Comparison of ENCODE assay signal across 28 cellular contexts in the genomic region with DNA sequence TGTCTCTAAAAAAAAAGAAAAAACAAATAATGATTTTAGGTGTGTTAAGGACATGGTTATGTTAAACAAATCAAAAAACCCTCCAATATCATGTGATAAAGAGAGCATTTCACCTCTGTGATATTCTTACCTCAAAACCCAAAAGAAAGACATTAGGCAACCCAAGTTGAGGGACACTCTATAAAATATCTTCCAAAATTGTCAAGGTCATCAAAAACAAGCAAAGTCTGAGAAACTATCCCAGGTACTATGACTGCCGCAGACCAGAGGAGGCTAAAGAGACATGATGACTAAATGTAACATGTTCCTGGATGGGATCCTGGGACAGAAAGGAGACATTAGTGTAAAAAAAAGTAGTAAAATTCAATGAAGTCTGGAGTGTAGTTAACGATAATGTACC.
"Had no signal": no experiment of that assay in that cellular context is flagged by ENCODE, and none has a peak within 500 bp of the region (broad histone marks: within the 10 kb centered on the region; RNA-seq: fewer than 3 reads in every experiment).

No MANE protein-coding gene starts in this region.

- H3K27ac ChIP-seq: left lung, lower lobe of right lung, pancreas, prostate gland, sigmoid colon, spleen, suprapubic skin, thoracic aorta, tibial artery, uterus had no signal

- H3K9me3 ChIP-seq: left lung, lower lobe of right lung, pancreas, prostate gland, sigmoid colon, spleen, suprapubic skin, thoracic aorta, tibial artery, uterus had no signal

- ATAC-seq: left cardiac atrium; left lung; lower lobe of right lung; naive thymus-derived CD8-positive, alpha-beta T cell; pancreas; right cardiac atrium; stimulated activated effector memory CD8-positive, alpha-beta T cell treated with anti-CD3 and anti-CD28 coated beads, Interleukin-12 subunit alpha, Interleukin-12 subunit beta, amount 100 ng/mL, for 72 hours had no signal

- DNase-seq: hippocampal formation; kidney glomerular epithelial cell; left cardiac atrium; left lung; lower lobe of right lung; mammary epithelial cell; mesenchymal stem cell; naive thymus-derived CD8-positive, alpha-beta T cell; nephron progenitor cell; nucleus accumbens; pancreas; posterior cingulate gyrus; retina; right cardiac atrium; sigmoid colon; small intestine; spleen; stimulated activated CD4-positive, alpha-beta T cell treated with anti-CD3 and anti-CD28 coated beads, Interleukin-4, amount 100 ng/mL, for 24 hours; stimulated activated naive CD4-positive, alpha-beta T cell; tibial artery; trophoblast cell; uterus had no signal

- H3K4me3 Mint-ChIP-seq: naive thymus-derived CD8-positive, alpha-beta T cell; nephron progenitor cell; stimulated activated effector memory CD8-positive, alpha-beta T cell treated with anti-CD3 and anti-CD28 coated beads, Interleukin-12 subunit alpha, Interleukin-12 subunit beta, amount 100 ng/mL, for 72 hours; stimulated activated naive CD8-positive, alpha-beta T cell treated with anti-CD3 and anti-CD28 coated beads, Interleukin-15, Interleukin-2, amounts not matched to agents 100 ng/mL and 50 ng/mL, for 24 hours had no signal

- FAIRE-seq: keratinocyte, pancreas, small intestine had no signal

- H3K36me3 ChIP-seq: left lung, lower lobe of right lung, pancreas, prostate gland, sigmoid colon, suprapubic skin, thoracic aorta, uterus had no signal

- H3K27ac Mint-ChIP-seq: nephron progenitor cell; stimulated activated effector memory CD8-positive, alpha-beta T cell treated with anti-CD3 and anti-CD28 coated beads, Interleukin-12 subunit alpha, Interleukin-12 subunit beta, amount 100 ng/mL, for 72 hours; stimulated activated naive CD8-positive, alpha-beta T cell treated with anti-CD3 and anti-CD28 coated beads, Interleukin-15, Interleukin-2, amounts not matched to agents 100 ng/mL and 50 ng/mL, for 24 hours had no signal

- H3K4me3 ChIP-seq: left lung, lower lobe of right lung, pancreas, prostate gland, sigmoid colon, spleen, suprapubic skin, thoracic aorta, tibial artery, uterus had no signal

- H3K9me3 Mint-ChIP-seq: naive thymus-derived CD8-positive, alpha-beta T cell; nephron progenitor cell; stimulated activated effector memory CD8-positive, alpha-beta T cell treated with anti-CD3 and anti-CD28 coated beads, Interleukin-12 subunit alpha, Interleukin-12 subunit beta, amount 100 ng/mL, for 72 hours; stimulated activated naive CD8-positive, alpha-beta T cell treated with anti-CD3 and anti-CD28 coated beads, Interleukin-15, Interleukin-2, amounts not matched to agents 100 ng/mL and 50 ng/mL, for 24 hours had no signal

- H3K27me3 Mint-ChIP-seq: naive thymus-derived CD8-positive, alpha-beta T cell; stimulated activated naive CD8-positive, alpha-beta T cell treated with anti-CD3 and anti-CD28 coated beads, Interleukin-15, Interleukin-2, amounts not matched to agents 100 ng/mL and 50 ng/mL, for 24 hours had no signal

- H3K36me3 Mint-ChIP-seq: naive thymus-derived CD8-positive, alpha-beta T cell had no signal

- H3K27me3 ChIP-seq: left lung, pancreas, sigmoid colon, spleen, suprapubic skin, tibial artery, uterus had no signal
